ENCODE assay signal across 8 cellular contexts in genomic region chr12:96501139-96501741, GRCh38. TPM values are rescaled to one million over a fixed set of nuclear protein-coding genes. Genes with fewer than 3 reads are reported as not detected.
DNase-seq lines count a peak whose midpoint lies in the region; ATAC-seq lines count a peak whose summit lies in the region.

No MANE protein-coding gene starts in this region.

- peaks cover 2% of the 10 kb centered on the region for H3K4me1 ChIP-seq in right cardiac atrium (ENCODE audit: control insufficient read depth, insufficient read depth, low read length)

- DNase-seq in 8988T (peak; percentile 40), NCI-H748 (lab: John Stamatoyannopoulos, UW; ENCODE audit: unreplicated experiment) (peak; percentile 76), right cardiac atrium (peak; percentile 39 to 65 (median 45)), anterior cingulate cortex (lab: John Stamatoyannopoulos, UW) (no peak)
- peak; percentile 11 to 13 for DNase-seq in activated T-helper 1 cell treated with anti-CD3 and anti-CD28 coated beads, Interleukin-2, amount 50 U/mL, for 16 hours (ENCODE audit: low read depth in 1 of 2, low spot score in 1 of 2)
- peak; percentile 33 for DNase-seq in stimulated activated naive CD8-positive, alpha-beta T cell treated with anti-CD3 and anti-CD28 coated beads, Interleukin-15, Interleukin-2, amounts not matched to agents 100 U/mL and 50 U/mL, for 24 hours

- peak overlapping the region; percentile 91 for H3K27ac ChIP-seq in right cardiac atrium (ENCODE audit: low read length)

- no peaks in the 10 kb centered on the region for H3K9me3 ChIP-seq in right cardiac atrium (ENCODE audit: control insufficient read depth, low read length)

- 28% methylated on average over 5 of the region's 5 CpGs for WGBS in right cardiac atrium

- intact Hi-C loops in right cardiac atrium (cut with DNase I), result loop anchor here in 2 of 4 donors (10.0 kb wide), 2 partner anchors 96 to 286 kb away; partner anchors contain the start of gene CDK17 (in 1 of the 2)

- ATAC-seq in GM18511 (IDR thresholded peaks at IDR 0.05; ENCODE audit: unreplicated experiment) (peak; percentile 78), HG02884 (IDR thresholded peaks at IDR 0.05; ENCODE audit: unreplicated experiment) (peak; percentile 71), right cardiac atrium (peak; percentile 90 to 98)
- ATAC-seq in stimulated activated naive CD8-positive, alpha-beta T cell treated with anti-CD3 and anti-CD28 coated beads, Interleukin-15, Interleukin-2, amounts not matched to agents 100 U/mL and 50 U/mL, for 24 hours, result peak; percentile 77

- H3K27me3 ChIP-seq in right cardiac atrium (ENCODE audit: control insufficient read depth, insufficient read depth), result no peaks in the 10 kb centered on the region

- no peak overlapping the region for H3K4me3 ChIP-seq in right cardiac atrium (ENCODE audit: low read length)

RNA-seq across cellular contexts. Expression of gene CFAP54, which starts 11.9 kb away (rescaled TPM):
- total RNA-seq in right cardiac atrium, result under 1 TPM; 0.14 to 0.42 (median 0.29) TPM
- polyA plus RNA-seq in right cardiac atrium, result 0.16 TPM

Comparison
In these comparisons a context has a peak if more than half of its experiments do, and no peak if none do; other contexts are left out.
1. DNase-seq: peak in 8988T (single experiment), NCI-H748 (single experiment), activated T-helper 1 cell treated with anti-CD3 and anti-CD28 coated beads, Interleukin-2, amount 50 U/mL, for 16 hours (2 of 2), right cardiac atrium (3 of 3) and stimulated activated naive CD8-positive, alpha-beta T cell treated with anti-CD3 and anti-CD28 coated beads, Interleukin-15, Interleukin-2, amounts not matched to agents 100 U/mL and 50 U/mL, for 24 hours (single experiment); none in anterior cingulate cortex (0 of 58).
2. Peak in every context shown above with its lines, with median percentiles within 50 percentile points of each other: ATAC-seq.